8 cellular contexts compared by ENCODE assay signal in the genomic region with DNA sequence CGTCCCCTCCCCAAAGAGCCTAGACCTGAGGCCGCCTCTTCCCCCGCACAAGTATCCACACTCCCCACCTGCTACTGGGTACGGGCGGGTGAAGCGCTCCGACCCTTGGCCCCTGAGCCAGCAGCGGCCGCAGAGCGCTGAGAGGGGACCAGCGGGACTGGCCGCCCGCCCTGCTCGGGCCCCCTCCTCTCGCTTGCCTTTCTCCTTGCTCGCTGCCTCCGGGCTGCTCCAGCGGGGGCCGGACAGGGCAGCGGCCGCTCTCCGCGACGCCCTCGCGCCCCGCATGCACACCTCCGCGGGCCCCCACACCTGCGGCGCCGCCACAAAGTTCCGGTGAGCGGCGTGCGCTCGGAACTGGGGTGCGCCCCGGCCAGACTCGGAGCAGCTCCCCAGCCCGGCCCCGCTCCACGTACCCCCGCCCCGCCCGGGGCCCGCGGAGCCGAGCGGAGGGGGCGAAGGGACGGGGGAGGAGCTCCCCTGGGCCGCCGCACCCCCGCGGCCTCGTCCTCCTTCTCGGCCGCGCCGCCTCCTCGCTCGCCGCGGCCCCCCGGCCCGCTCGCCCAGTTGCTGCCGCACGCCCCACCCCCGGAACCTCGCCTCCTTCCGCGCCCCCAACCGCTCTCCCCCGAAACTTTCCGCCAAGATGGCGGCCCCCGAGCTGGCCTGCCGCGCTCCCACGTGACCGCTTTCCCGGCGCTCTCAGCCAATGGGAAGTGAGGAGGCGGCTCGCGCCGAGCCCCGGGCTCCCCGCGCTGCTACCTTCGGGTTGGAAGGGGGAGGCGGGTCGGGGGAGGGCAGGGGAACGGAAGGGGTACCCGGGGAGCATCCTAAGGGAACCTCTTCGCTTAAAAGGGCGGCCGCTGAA. TPM values are rescaled to one million over a fixed set of nuclear protein-coding genes. Genes with fewer than 3 reads are reported as not detected.
DNase-seq lines count a peak whose midpoint lies in the region; ATAC-seq, FAIRE-seq and TF ChIP-seq lines count a peak whose summit lies in the region.

No MANE protein-coding gene starts in this region.

- peak; percentile 73 for ATAC-seq in GM18505 (IDR thresholded peaks at IDR 0.05; ENCODE audit: unreplicated experiment)
- ATAC-seq in HG02938 (IDR thresholded peaks at IDR 0.05; ENCODE audit: unreplicated experiment): peak; percentile 58

- no peaks in the 10 kb centered on the region for H3K27me3 ChIP-seq in astrocyte (ENCODE audit: insufficient read depth, low read length)
- no peaks in the 10 kb centered on the region for H3K27me3 ChIP-seq in hepatocyte

- WGBS in hepatocyte (ENCODE audit: low lambda C conversion rate, missing lambda C conversion rate): 1% methylated on average over 28 of the region's 100 CpGs

- peaks cover 23% of the 10 kb centered on the region for H3K4me1 Mint-ChIP-seq in T-helper 2 cell treated with Interferon-gamma antibody and Interleukin-4, amounts not matched to agents 5 μg/mL and 100 μg/mL, for 36 hours (ENCODE audit: low read depth)
- H3K4me1 Mint-ChIP-seq in astrocyte (ENCODE audit: low read depth, unreplicated experiment): peaks cover 22% of the 10 kb centered on the region

- peaks cover 24% of the 10 kb centered on the region for H3K27me3 Mint-ChIP-seq in T-helper 2 cell treated with Interferon-gamma antibody and Interleukin-4, amounts not matched to agents 5 μg/mL and 100 μg/mL, for 36 hours (ENCODE audit: low read depth)
- H3K27me3 Mint-ChIP-seq in astrocyte (ENCODE audit: low read depth, unreplicated experiment): no peaks in the 10 kb centered on the region

- peaks cover 24% of the 10 kb centered on the region for H3K4me1 ChIP-seq in astrocyte (ENCODE audit: insufficient read depth, low read length)
- peaks cover 35% of the 10 kb centered on the region for H3K4me1 ChIP-seq in hepatocyte (ENCODE audit: insufficient read depth)

- H3K36me3 Mint-ChIP-seq in T-helper 2 cell treated with Interferon-gamma antibody and Interleukin-4, amounts not matched to agents 5 μg/mL and 100 μg/mL, for 36 hours (ENCODE audit: low read depth): peaks cover 16% of the 10 kb centered on the region
- H3K36me3 Mint-ChIP-seq in astrocyte (ENCODE audit: low read depth, unreplicated experiment): peaks cover 9% of the 10 kb centered on the region

- H3K36me3 ChIP-seq in astrocyte (ENCODE audit: insufficient read depth, low read length) (peaks cover 26% of the 10 kb centered on the region), hepatocyte (replicated peaks; ENCODE audit: insufficient read depth, low read depth) (no peaks in the 10 kb centered on the region)

- no peak for TF ChIP-seq CTCF in astrocyte (IDR thresholded peaks at IDR 0.05; ENCODE audit: insufficient read depth, low read depth, low read length)
- no peak for TF ChIP-seq CTCF in hepatocyte (IDR thresholded peaks at IDR 0.05; ENCODE audit: poor library complexity)

- H3K27ac ChIP-seq in astrocyte (ENCODE audit: low read depth, low read length) (peak overlapping the region; percentile 96), hepatocyte (peak overlapping the region; percentile 95)

- peak overlapping the region; percentile 74 for H2AFZ ChIP-seq in astrocyte (ENCODE audit: low read depth, low read length)
- peak overlapping the region; percentile 84 for H2AFZ ChIP-seq in hepatocyte

- H3K79me2 ChIP-seq in astrocyte (ENCODE audit: insufficient read depth, low read length) (peaks cover 57% of the 10 kb centered on the region), hepatocyte (peaks cover 49% of the 10 kb centered on the region)

- H3K9me2 ChIP-seq in hepatocyte (replicated peaks; ENCODE audit: insufficient read depth): no peaks in the 10 kb centered on the region

- H3K4me3 ChIP-seq in astrocyte (ENCODE audit: insufficient read depth, low read depth, low read length) (peak overlapping the region; percentile 99), hepatocyte (peak overlapping the region; percentile 67)

- peak overlapping the region; percentile 90 for H3K4me3 Mint-ChIP-seq in T-helper 2 cell treated with Interferon-gamma antibody and Interleukin-4, amounts not matched to agents 5 μg/mL and 100 μg/mL, for 36 hours
- peak overlapping the region; percentile 97 for H3K4me3 Mint-ChIP-seq in astrocyte (ENCODE audit: unreplicated experiment)

- H3K9ac ChIP-seq in astrocyte (ENCODE audit: low read length): peak overlapping the region; percentile 99

- H3K9me3 ChIP-seq in astrocyte (ENCODE audit: insufficient read depth, low read depth, low read length): no peaks in the 10 kb centered on the region
- no peaks in the 10 kb centered on the region for H3K9me3 ChIP-seq in hepatocyte (ENCODE audit: low read depth)

- DNase-seq in NCI-H1694 (lab: John Stamatoyannopoulos, UW): peak; percentile 54
- peak; percentile 91 for DNase-seq in T-helper 2 cell treated with Interferon-gamma antibody and Interleukin-4, amounts not matched to agents 5 μg/mL and 100 μg/mL, for 36 hours (ENCODE audit: low spot score)
- DNase-seq in astrocyte (ENCODE audit: low read depth): peak; percentile 74
- peak; percentile 96 for DNase-seq in hepatocyte (ENCODE audit: low spot score)
- DNase-seq in retina: peak; percentile 79
- DNase-seq in cerebellar nuclear complex (lab: John Stamatoyannopoulos, UW): no peak

- TF ChIP-seq POLR2A in GM18505 (IDR thresholded peaks at IDR 0.05; ENCODE audit: borderline replicate concordance, extremely low read depth, insufficient read depth, insufficient read length): no peak

- H3K27ac Mint-ChIP-seq in T-helper 2 cell treated with Interferon-gamma antibody and Interleukin-4, amounts not matched to agents 5 μg/mL and 100 μg/mL, for 36 hours: peak overlapping the region; percentile 97
- H3K27ac Mint-ChIP-seq in astrocyte (ENCODE audit: unreplicated experiment): peak overlapping the region; percentile 90

- H3K9me3 Mint-ChIP-seq in T-helper 2 cell treated with Interferon-gamma antibody and Interleukin-4, amounts not matched to agents 5 μg/mL and 100 μg/mL, for 36 hours: no peaks in the 10 kb centered on the region
- no peaks in the 10 kb centered on the region for H3K9me3 Mint-ChIP-seq in astrocyte (ENCODE audit: unreplicated experiment)

- no peak for FAIRE-seq in astrocyte (lab: Jason Lieb, UNC)

- peak overlapping the region; percentile 96 for H3K4me2 ChIP-seq in astrocyte (ENCODE audit: low read length)
- H3K4me2 ChIP-seq in hepatocyte: peak overlapping the region; percentile 91

- H4K20me1 ChIP-seq in astrocyte (ENCODE audit: insufficient read depth, low read length) (peaks cover 28% of the 10 kb centered on the region), hepatocyte (ENCODE audit: insufficient read depth, poor library complexity, severe bottlenecking) (peaks cover 34% of the 10 kb centered on the region)

RNA-seq across cellular contexts. Expression of a gene that starts 0.7 kb away (rescaled TPM):
- total RNA-seq in astrocyte (161 and 210 TPM in 2 replicates), hepatocyte (118 and 128 TPM in 2 replicates)
- polyA plus RNA-seq in hepatocyte: 54.8 and 77.7 TPM in 2 replicates

Comparison
In these comparisons a context has a peak if more than half of its experiments do, and no peak if none do; other contexts are left out.
1. DNase-seq: peak in NCI-H1694 (single experiment), T-helper 2 cell treated with Interferon-gamma antibody and Interleukin-4, amounts not matched to agents 5 μg/mL and 100 μg/mL, for 36 hours (single experiment), astrocyte (single experiment), hepatocyte (single experiment) and retina (single experiment); none in cerebellar nuclear complex (0 of 2).